Comparison of ENCODE assay signal across 18 cellular contexts in genomic region chr1:222790520-222790919, GRCh38. TPM values are rescaled to one million over a fixed set of nuclear protein-coding genes. Genes with fewer than 3 reads are reported as not detected.
DNase-seq lines count a peak whose midpoint lies in the region; ATAC-seq lines count a peak whose summit lies in the region.
"Had no signal": no experiment of that assay in that cellular context is flagged by ENCODE, and none has a peak within 500 bp of the region (broad histone marks: within the 10 kb centered on the region; RNA-seq: fewer than 3 reads in every experiment).

No MANE protein-coding gene starts in this region.

- H3K27ac ChIP-seq in Karpas-422 (ENCODE audit: low read length) = no peak overlapping the region
- no peak overlapping the region for H3K27ac ChIP-seq in effector memory CD4-positive, alpha-beta T cell (ENCODE audit: insufficient read depth, low read length, poor library complexity, severe bottlenecking)
- H3K27ac ChIP-seq: BLaER1, HL-60, SJSA1 had no signal

- no peak overlapping the region for H3K4me3 Mint-ChIP-seq in stimulated activated naive CD8-positive, alpha-beta T cell treated with anti-CD3 and anti-CD28 coated beads, Interleukin-15, amount 100 ng/mL, for 72 hours
- H3K4me3 Mint-ChIP-seq in memory B cell = no peak overlapping the region
- H3K4me3 Mint-ChIP-seq: H9 had no signal

- H3K9me3 Mint-ChIP-seq in stimulated activated naive CD8-positive, alpha-beta T cell treated with anti-CD3 and anti-CD28 coated beads, Interleukin-15, amount 100 ng/mL, for 72 hours = peaks cover 12 to 14% of the 10 kb centered on the region in 2 donors
- H3K9me3 Mint-ChIP-seq in memory B cell = peaks cover 8% of the 10 kb centered on the region

- H4K20me1 ChIP-seq in Karpas-422 (ENCODE audit: insufficient read depth, low read depth, low read length) = no peaks in the 10 kb centered on the region
- H4K20me1 ChIP-seq: BLaER1 had no signal

- no peak for DNase-seq in stimulated activated naive CD8-positive, alpha-beta T cell treated with anti-CD3 and anti-CD28 coated beads, Interleukin-15, amount 100 ng/mL, for 72 hours
- DNase-seq in stimulated activated naive CD8-positive, alpha-beta T cell treated with anti-CD3 and anti-CD28 coated beads, Interleukin-15, Interleukin-2, amounts not matched to agents 100 U/mL and 50 U/mL, for 24 hours = no peak
- peak; percentile 21 for DNase-seq in Karpas-422
- DNase-seq in memory B cell (ENCODE audit: low spot score in 2 of 2) = no peak
- DNase-seq in T-helper 9 cell = no peak
- no peak for DNase-seq in NCI-H774 (lab: John Stamatoyannopoulos, UW)
- no peak for DNase-seq in effector memory CD4-positive, alpha-beta T cell
- DNase-seq: GF-D8, H9, NCI-H1048, NCI-H146, NCI-H2081 treated with DMSO at 0.1 percent for 48 hours, PC-3 had no signal

- H3K27ac Mint-ChIP-seq in stimulated activated naive CD8-positive, alpha-beta T cell treated with anti-CD3 and anti-CD28 coated beads, Interleukin-15, amount 100 ng/mL, for 72 hours = no peak overlapping the region
- H3K27ac Mint-ChIP-seq in memory B cell = peak overlapping the region; percentile 22
- H3K27ac Mint-ChIP-seq: H9 had no signal

- H3K36me3 Mint-ChIP-seq in memory B cell = peaks cover 11% of the 10 kb centered on the region

- no peak overlapping the region for H3K4me2 ChIP-seq in Karpas-422 (ENCODE audit: low read depth, low read length, poor library complexity, severe bottlenecking)
- H3K4me2 ChIP-seq: BLaER1 had no signal

- no peak overlapping the region for H3K4me3 ChIP-seq in Karpas-422 (ENCODE audit: low read length)
- H3K4me3 ChIP-seq in effector memory CD4-positive, alpha-beta T cell (ENCODE audit: insufficient read depth, low read depth, low read length, poor library complexity, severe bottlenecking) = no peak overlapping the region
- H3K4me3 ChIP-seq: BLaER1, K562, SJSA1 had no signal

- H3K4me1 ChIP-seq in Karpas-422 (ENCODE audit: low read length) = no peaks in the 10 kb centered on the region
- H3K4me1 ChIP-seq in effector memory CD4-positive, alpha-beta T cell (ENCODE audit: control insufficient read depth, insufficient read depth, low read length, poor library complexity, severe bottlenecking) = no peaks in the 10 kb centered on the region

- H3K9ac ChIP-seq in Karpas-422 (ENCODE audit: low read length) = no peak overlapping the region
- H3K9ac ChIP-seq: BLaER1 had no signal

- no peaks in the 10 kb centered on the region for H3K9me3 ChIP-seq in Karpas-422 (ENCODE audit: low read length)
- H3K9me3 ChIP-seq in effector memory CD4-positive, alpha-beta T cell (ENCODE audit: control insufficient read depth, low read length) = no peaks in the 10 kb centered on the region
- H3K9me3 ChIP-seq: SJSA1 had no signal

- H3K27me3 ChIP-seq in Karpas-422 (ENCODE audit: low read length) = no peaks in the 10 kb centered on the region
- no peaks in the 10 kb centered on the region for H3K27me3 ChIP-seq in effector memory CD4-positive, alpha-beta T cell (replicated peaks; ENCODE audit: control insufficient read depth, insufficient read depth, low read length, poor library complexity, severe bottlenecking)
- H3K27me3 ChIP-seq: BLaER1, SJSA1 had no signal

- H3K79me2 ChIP-seq in Karpas-422 (ENCODE audit: low read length) = no peaks in the 10 kb centered on the region

- no peaks in the 10 kb centered on the region for H3K9me2 ChIP-seq in Karpas-422 (replicated peaks; ENCODE audit: insufficient read depth, low read length)

- no peaks in the 10 kb centered on the region for H3K36me3 ChIP-seq in Karpas-422 (ENCODE audit: insufficient read depth, low read length)
- no peaks in the 10 kb centered on the region for H3K36me3 ChIP-seq in effector memory CD4-positive, alpha-beta T cell (ENCODE audit: control insufficient read depth, insufficient read depth, low read length)
- H3K36me3 ChIP-seq: BLaER1, SJSA1 had no signal

- no peak overlapping the region for H2AFZ ChIP-seq in Karpas-422 (ENCODE audit: low read length)

- no peaks in the 10 kb centered on the region for H3K27me3 Mint-ChIP-seq in stimulated activated naive CD8-positive, alpha-beta T cell treated with anti-CD3 and anti-CD28 coated beads, Interleukin-15, amount 100 ng/mL, for 72 hours
- H3K27me3 Mint-ChIP-seq in memory B cell = no peaks in the 10 kb centered on the region

- H3K4me1 Mint-ChIP-seq in stimulated activated naive CD8-positive, alpha-beta T cell treated with anti-CD3 and anti-CD28 coated beads, Interleukin-15, amount 100 ng/mL, for 72 hours = peaks cover 19% of the 10 kb centered on the region
- peaks cover 35% of the 10 kb centered on the region for H3K4me1 Mint-ChIP-seq in memory B cell

- ATAC-seq in stimulated activated naive CD8-positive, alpha-beta T cell treated with anti-CD3 and anti-CD28 coated beads, Interleukin-15, amount 100 ng/mL, for 72 hours = peak; percentile 80
- no peak for ATAC-seq in stimulated activated naive CD8-positive, alpha-beta T cell treated with anti-CD3 and anti-CD28 coated beads, Interleukin-15, Interleukin-2, amounts not matched to agents 100 U/mL and 50 U/mL, for 24 hours
- no peak for ATAC-seq in memory B cell (ENCODE audit: low read depth)
- ATAC-seq: K562 had no signal

RNA-seq across cellular contexts. Expression of gene DISP1, which starts 24.3 kb away (rescaled TPM):
- total RNA-seq in Karpas-422 (2014; rRNA removed; shearing (Covaris generic); ENCODE audit: low replicate concordance) = 0.18 and 1.2 TPM in 2 replicates

RNA-seq across cellular contexts. Expression of gene FAM177B, which starts 53.5 kb away (rescaled TPM):
- total RNA-seq in Karpas-422 (2014; rRNA removed; shearing (Covaris generic); ENCODE audit: low replicate concordance) = not detected in 2 replicates
- total RNA-seq: H9, K562, M059J, PC-3, SJSA1 had no signal
